ENCODE assay signal across 8 cellular contexts in genomic region chr2:70124983-70125480, GRCh38. TPM values are rescaled to one million over a fixed set of nuclear protein-coding genes. Genes with fewer than 3 reads are reported as not detected.
DNase-seq lines count a peak whose midpoint lies in the region; ATAC-seq and TF ChIP-seq lines count a peak whose summit lies in the region.

No MANE protein-coding gene starts in this region.

- H3K9me3 Mint-ChIP-seq in stimulated activated effector memory CD8-positive, alpha-beta T cell treated with anti-CD3 and anti-CD28 coated beads, Interleukin-12 subunit alpha, Interleukin-12 subunit beta, amount 100 ng/mL, for 72 hours, result no peaks in the 10 kb centered on the region

- H3K4me3 Mint-ChIP-seq in stimulated activated effector memory CD8-positive, alpha-beta T cell treated with anti-CD3 and anti-CD28 coated beads, Interleukin-12 subunit alpha, Interleukin-12 subunit beta, amount 100 ng/mL, for 72 hours, result peak overlapping the region; percentile 88

- no peak for TF ChIP-seq CTCF in AG09309 (IDR thresholded peaks at IDR 0.05; ENCODE audit: control insufficient read depth, insufficient read depth, low read depth, low read length, missing control alignments)
- no peak for TF ChIP-seq CTCF in lung (IDR thresholded peaks at IDR 0.05; ENCODE audit: control extremely low read depth, extremely low read depth)

- no peaks in the 10 kb centered on the region for H3K36me3 ChIP-seq in lung (ENCODE audit: control insufficient read depth in 2 of 2, insufficient read depth in 2 of 2, low read length in 2 of 2)

- DNase-seq in AG09309 (ENCODE audit: low read depth), result no peak
- DNase-seq in NCI-H146 (lab: John Stamatoyannopoulos, UW), result peak; percentile 77
- DNase-seq in activated CD4-positive, alpha-beta T cell treated with anti-CD3 and anti-CD28 coated beads, Interleukin-2, amount 50 U/mL, for 1 hour, result peak; percentile 64
- DNase-seq in effector CD4-positive, alpha-beta T cell, result peak; percentile 62
- peak; percentile 61 for DNase-seq in lung (ENCODE audit: low spot score)
- DNase-seq in stimulated activated effector memory CD8-positive, alpha-beta T cell treated with anti-CD3 and anti-CD28 coated beads, Interleukin-12 subunit alpha, Interleukin-12 subunit beta, amount 100 ng/mL, for 72 hours (ENCODE audit: low spot score in 2 of 2), result peak in 1 of 2 donors; percentile 84

- H3K4me1 Mint-ChIP-seq in stimulated activated effector memory CD8-positive, alpha-beta T cell treated with anti-CD3 and anti-CD28 coated beads, Interleukin-12 subunit alpha, Interleukin-12 subunit beta, amount 100 ng/mL, for 72 hours, result peaks cover 78% of the 10 kb centered on the region

- H3K4me3 ChIP-seq in AG09309 (ENCODE audit: control insufficient read depth, low read depth, low read length) (peak overlapping the region; percentile 37), lung (peak overlapping the region; percentile 59)

- ATAC-seq in GM19025 (IDR thresholded peaks at IDR 0.05; ENCODE audit: low read depth, unreplicated experiment) (peak; percentile 53), lung (ENCODE audit: insufficient read depth, low FRiP score) (peak; percentile 43), GM21576 (IDR thresholded peaks at IDR 0.05; ENCODE audit: unreplicated experiment) (no peak)
- ATAC-seq in stimulated activated effector memory CD8-positive, alpha-beta T cell treated with anti-CD3 and anti-CD28 coated beads, Interleukin-12 subunit alpha, Interleukin-12 subunit beta, amount 100 ng/mL, for 72 hours, result peak; percentile 73

- H3K4me1 ChIP-seq in lung (ENCODE audit: control insufficient read depth in 2 of 2, insufficient read depth in 2 of 2, low read length in 2 of 2), result peaks cover 8 to 11% of the 10 kb centered on the region in 2 donors

- 0% methylated on average over 34 to 36 of the region's 36 CpGs for WGBS in lung, 2 donors

- peaks cover 33% of the 10 kb centered on the region for H3K36me3 Mint-ChIP-seq in stimulated activated effector memory CD8-positive, alpha-beta T cell treated with anti-CD3 and anti-CD28 coated beads, Interleukin-12 subunit alpha, Interleukin-12 subunit beta, amount 100 ng/mL, for 72 hours

- peak overlapping the region; percentile 100 for H3K27ac Mint-ChIP-seq in stimulated activated effector memory CD8-positive, alpha-beta T cell treated with anti-CD3 and anti-CD28 coated beads, Interleukin-12 subunit alpha, Interleukin-12 subunit beta, amount 100 ng/mL, for 72 hours

- no peaks in the 10 kb centered on the region for H3K27me3 ChIP-seq in lung (ENCODE audit: control insufficient read depth, insufficient read depth)

- no peaks in the 10 kb centered on the region for H3K9me3 ChIP-seq in lung (ENCODE audit: control insufficient read depth in 2 of 2, insufficient read depth in 1 of 2, low read length in 1 of 2)

- peak overlapping the region; percentile 100 for H3K27ac ChIP-seq in lung (ENCODE audit: low read depth in 1 of 2, low read length in 1 of 2)

RNA-seq across cellular contexts. Expression of gene PCBP1, which starts 37.8 kb away (rescaled TPM):
- total RNA-seq in lung, result 100 to 1,000 TPM; 134 to 326 TPM
- polyA plus RNA-seq in lung, result 100 to 1,000 TPM; 268 to 453 TPM
